ENCODE assay signal across 13 cellular contexts in genomic region chr3:151169262-151169661, GRCh38. TPM values are rescaled to one million over a fixed set of nuclear protein-coding genes. Genes with fewer than 3 reads are reported as not detected.
DNase-seq lines count a peak whose midpoint lies in the region; ATAC-seq and TF ChIP-seq lines count a peak whose summit lies in the region.
"Had no signal": no experiment of that assay in that cellular context is flagged by ENCODE, and none has a peak within 500 bp of the region (broad histone marks: within the 10 kb centered on the region; RNA-seq: fewer than 3 reads in every experiment).

No MANE protein-coding gene starts in this region.

- DNase-seq in amniotic epithelial cell (ENCODE audit: low read depth) (peak; percentile 32), EL (no peak), erythroblast (lab: John Stamatoyannopoulos, UW) (no peak), cerebellum (ENCODE audit: low spot score) (no peak)
- no peak for DNase-seq in stimulated activated naive CD4-positive, alpha-beta T cell treated with Interleukin-2 at 50 U/mL for 16 hours (lab: John Stamatoyannopoulos, UW)
- DNase-seq: activated CD4-positive, alpha-beta T cell treated with anti-CD3 and anti-CD28 coated beads, Interleukin-2, amount 50 U/mL, for 1 hour; CD4-positive, CD25-positive, alpha-beta regulatory T cell; NCI-H2107 had no signal

- H3K9me3 ChIP-seq in skeletal muscle tissue (ENCODE audit: control insufficient read depth in 3 of 3, low read length in 3 of 3), result no peaks in the 10 kb centered on the region

- peak overlapping the region; percentile 28 for H3K27ac ChIP-seq in skeletal muscle tissue (ENCODE audit: low read depth, low read length)

- ATAC-seq in GM18867 (IDR thresholded peaks at IDR 0.05; ENCODE audit: unreplicated experiment) (peak; percentile 7), HG03565 (IDR thresholded peaks at IDR 0.05; ENCODE audit: unreplicated experiment) (peak; percentile 4)

- H3K4me3 ChIP-seq in skeletal muscle tissue (ENCODE audit: low read length in 3 of 3), result no peak overlapping the region

- no peak overlapping the region for H3K9ac ChIP-seq in skeletal muscle tissue (ENCODE audit: low read depth in 1 of 3, low read length in 3 of 3)

- no peak for TF ChIP-seq POLR2A in erythroblast (IDR thresholded peaks at IDR 0.05; ENCODE audit: low read length)

- no peaks in the 10 kb centered on the region for H3K27me3 ChIP-seq in skeletal muscle tissue (ENCODE audit: control insufficient read depth in 3 of 3, insufficient read depth in 3 of 3, low read length in 3 of 3)

- H3K36me3 ChIP-seq in skeletal muscle tissue (ENCODE audit: control insufficient read depth in 3 of 3, insufficient read depth in 3 of 3, low read length in 3 of 3), result no peaks in the 10 kb centered on the region

- H3K4me1 ChIP-seq in skeletal muscle tissue (ENCODE audit: control insufficient read depth in 3 of 3, insufficient read depth in 3 of 3, low read length in 3 of 3), result peaks cover 4 to 13% (median 7%) of the 10 kb centered on the region in 3 donors

RNA-seq across cellular contexts. Expression of gene GPR171, which starts 33.8 kb away (rescaled TPM):
- total RNA-seq in skeletal muscle tissue, result 1.6 TPM
- total RNA-seq in cerebellum, result not detected
- total RNA-seq: endothelial cell of umbilical vein, G401 had no signal
